29 cellular contexts compared by ENCODE assay signal in the genomic region with DNA sequence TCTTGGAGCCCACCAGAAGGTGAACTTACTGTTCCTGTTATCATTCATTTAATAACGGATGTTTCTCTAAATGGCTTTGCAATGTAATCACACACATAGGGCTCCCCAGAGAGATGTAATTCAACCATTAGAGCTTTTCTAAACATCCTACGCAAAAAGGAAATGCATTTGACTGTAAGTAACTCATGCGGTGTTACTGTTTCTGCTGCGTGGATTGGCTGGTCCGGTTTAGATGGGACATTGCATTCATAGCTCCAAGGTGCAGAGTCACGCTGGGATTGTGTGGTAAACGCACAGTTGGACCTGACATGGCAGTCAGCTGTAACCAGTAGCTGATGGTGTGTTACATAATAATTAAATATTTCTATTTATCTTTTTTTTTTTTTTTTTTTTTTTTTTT.
"Had no signal": no experiment of that assay in that cellular context is flagged by ENCODE, and none has a peak within 500 bp of the region (broad histone marks: within the 10 kb centered on the region; RNA-seq: fewer than 3 reads in every experiment).

No MANE protein-coding gene starts in this region.

- H3K36me3 Mint-ChIP-seq: activated CD4-positive, alpha-beta memory T cell treated with anti-CD3 and anti-CD28 coated beads for 36 hours had no signal

- H3K4me3 Mint-ChIP-seq: activated B cell treated with CpG ODN at 0.5 μM for 24 hours; activated CD4-positive, alpha-beta memory T cell treated with anti-CD3 and anti-CD28 coated beads for 36 hours; activated naive CD8-positive, alpha-beta T cell treated with anti-CD3 and anti-CD28 coated beads for 36 hours; activated T-cell treated with anti-CD3 and anti-CD28 coated beads, Interleukin-2, amount 50 U/mL, for 4 hours; activated T-helper 1 cell treated with anti-CD3 and anti-CD28 coated beads, Interleukin-12 subunit alpha, Interleukin-12 subunit beta, Interleukin-2, Interleukin-4 antibody, amounts not matched to agents 30 ng/mL and 10 ng/mL and 1 ng/mL, durations not matched to agents 14 hours and 24 hours and 36 hours; central memory CD8-positive, alpha-beta T cell had no signal

- H3K27ac Mint-ChIP-seq: activated B cell treated with CpG ODN at 0.5 μM for 24 hours; activated CD4-positive, alpha-beta memory T cell treated with anti-CD3 and anti-CD28 coated beads for 36 hours; activated naive CD8-positive, alpha-beta T cell treated with anti-CD3 and anti-CD28 coated beads for 36 hours; activated T-helper 1 cell treated with anti-CD3 and anti-CD28 coated beads, Interleukin-12 subunit alpha, Interleukin-12 subunit beta, Interleukin-2, Interleukin-4 antibody, amounts not matched to agents 30 ng/mL and 10 ng/mL and 1 ng/mL, durations not matched to agents 14 hours and 24 hours and 36 hours had no signal

- H3K27me3 Mint-ChIP-seq: activated B cell treated with CpG ODN at 0.5 μM for 24 hours; central memory CD8-positive, alpha-beta T cell had no signal

- DNase-seq: activated B cell treated with CpG ODN at 0.5 μM for 24 hours; activated CD4-positive, alpha-beta memory T cell treated with anti-CD3 and anti-CD28 coated beads for 36 hours; activated CD4-positive, alpha-beta T cell treated with anti-CD3 and anti-CD28 coated beads for 4 hours; activated CD4-positive, alpha-beta T cell treated with anti-CD3 and anti-CD28 coated beads, Interleukin-2, amount 50 U/mL, for 1 hour; activated CD4-positive, CD25-positive, alpha-beta regulatory T cell treated with anti-CD3 and anti-CD28 coated beads, Interleukin-2, amount 50 U/mL, for 72 hours; activated CD8-positive, alpha-beta memory T cell treated with anti-CD3 and anti-CD28 coated beads, Interleukin-2, amount 50 U/mL, for 4 hours; activated naive CD4-positive, alpha-beta T cell treated with anti-CD3 and anti-CD28 coated beads, Interleukin-2, amount 50 U/mL, for 16 hours; activated naive CD8-positive, alpha-beta T cell treated with anti-CD3 and anti-CD28 coated beads for 36 hours; activated T-cell treated with anti-CD3 and anti-CD28 coated beads for 4 hours; activated T-cell treated with anti-CD3 and anti-CD28 coated beads, Interleukin-2, amount 50 U/mL, for 4 hours; amniotic stem cell; Kasumi-1; KG1; NCI-H1048; NCI-H1105 treated with DMSO at 0.1 percent for 48 hours; NCI-H146; NCI-H1930; NCI-H226; NCI-H446 treated with DMSO at 0.1 percent for 48 hours; NCI-H524 treated with DMSO at 0.1 percent for 48 hours; NCI-H774; PC-9; SIG-M5; SW 1271; T-helper 1 cell; T-helper 2 cell; T-helper 9 cell had no signal

- H3K4me1 Mint-ChIP-seq: activated B cell treated with CpG ODN at 0.5 μM for 24 hours; central memory CD8-positive, alpha-beta T cell had no signal

- H3K9me3 Mint-ChIP-seq: activated B cell treated with CpG ODN at 0.5 μM for 24 hours; activated CD4-positive, alpha-beta memory T cell treated with anti-CD3 and anti-CD28 coated beads for 36 hours; activated naive CD8-positive, alpha-beta T cell treated with anti-CD3 and anti-CD28 coated beads for 36 hours; activated T-cell treated with anti-CD3 and anti-CD28 coated beads, Interleukin-2, amount 50 U/mL, for 4 hours; activated T-helper 1 cell treated with anti-CD3 and anti-CD28 coated beads, Interleukin-12 subunit alpha, Interleukin-12 subunit beta, Interleukin-2, Interleukin-4 antibody, amounts not matched to agents 30 ng/mL and 10 ng/mL and 1 ng/mL, durations not matched to agents 14 hours and 24 hours and 36 hours; central memory CD8-positive, alpha-beta T cell had no signal
